ENCODE assay signal across 1 cellular context in genomic region chr20:46650575-46651090, GRCh38.
A peak's percentile ranks its signal among the peaks of the same experiment; 100 is the strongest.
TF ChIP-seq lines count a peak whose summit lies in the region.

No MANE protein-coding gene starts in this region.

TF ChIP-seq in HepG2, 621 proteins besides CTCF, POLR2A, EP300 and RAD21 (continued from another document and continues in another):
- TF ChIP-seq NR2F6 (IDR thresholded peaks at IDR 0.05) (no peak), NR2F6 (CRISPR knock-in tag; IDR thresholded peaks at IDR 0.05) (no peak), CENPT (CRISPR knock-in tag; IDR thresholded peaks at IDR 0.05; ENCODE audit: low read depth) (no peak), ZBTB7A (CRISPR knock-in tag; IDR thresholded peaks at IDR 0.05) (no peak), MLLT10 (CRISPR knock-in tag; IDR thresholded peaks at IDR 0.05) (no peak), ZNF136 (CRISPR knock-in tag; IDR thresholded peaks at IDR 0.05; ENCODE audit: low read depth) (no peak), ZKSCAN1 (IDR thresholded peaks at IDR 0.05; ENCODE audit: low read length) (no peak), CERS6 (CRISPR knock-in tag; IDR thresholded peaks at IDR 0.05) (no peak), AHR (CRISPR knock-in tag; IDR thresholded peaks at IDR 0.05) (no peak), KDM1A (CRISPR knock-in tag; IDR thresholded peaks at IDR 0.05) (peak; percentile 95), STAT5B (CRISPR knock-in tag; IDR thresholded peaks at IDR 0.05) (no peak), ELF1 (CRISPR knock-in tag; IDR thresholded peaks at IDR 0.05) (no peak), REPIN1 (CRISPR knock-in tag; IDR thresholded peaks at IDR 0.05; ENCODE audit: borderline replicate concordance, low read depth) (no peak), EED (CRISPR knock-in tag; IDR thresholded peaks at IDR 0.05) (no peak), ZNF839 (CRISPR knock-in tag; IDR thresholded peaks at IDR 0.05; ENCODE audit: borderline replicate concordance) (no peak), MIER3 (CRISPR knock-in tag; IDR thresholded peaks at IDR 0.05; ENCODE audit: borderline replicate concordance) (no peak), ZNF724P (CRISPR knock-in tag; IDR thresholded peaks at IDR 0.05; ENCODE audit: borderline replicate concordance) (no peak), ZNF564 (CRISPR knock-in tag; IDR thresholded peaks at IDR 0.05) (no peak), RBM39 (IDR thresholded peaks at IDR 0.05; ENCODE audit: low read depth, low read length, poor library complexity, severe bottlenecking) (no peak), ASH2L (IDR thresholded peaks at IDR 0.05; ENCODE audit: insufficient read length, low read depth, low read length) (no peak), U2AF1 (optimal IDR thresholded peaks at IDR 0.05; ENCODE audit: low read depth, low read length) (no peak), ZNF747 (CRISPR knock-in tag; IDR thresholded peaks at IDR 0.05; ENCODE audit: borderline replicate concordance) (no peak), ZBTB14 (CRISPR knock-in tag; IDR thresholded peaks at IDR 0.05) (no peak), FOXP1 (IDR thresholded peaks at IDR 0.05) (no peak), FOXP1 (CRISPR knock-in tag; IDR thresholded peaks at IDR 0.05) (no peak), ZBTB2 (CRISPR knock-in tag; IDR thresholded peaks at IDR 0.05; ENCODE audit: low read depth) (no peak), PRDM4 (CRISPR knock-in tag; IDR thresholded peaks at IDR 0.05; ENCODE audit: borderline replicate concordance) (no peak), NR1H2 (CRISPR knock-in tag; IDR thresholded peaks at IDR 0.05; ENCODE audit: borderline replicate concordance, low read depth) (no peak), TRIM24 (CRISPR knock-in tag; IDR thresholded peaks at IDR 0.05) (no peak), SP5 (CRISPR knock-in tag; IDR thresholded peaks at IDR 0.05; ENCODE audit: borderline replicate concordance, low read depth) (no peak), ZNF138 (CRISPR knock-in tag; IDR thresholded peaks at IDR 0.05; ENCODE audit: low read depth) (no peak), TCF7 (IDR thresholded peaks at IDR 0.05; ENCODE audit: low read depth) (no peak), ATAD3A (CRISPR knock-in tag; IDR thresholded peaks at IDR 0.05) (no peak), NFIC (IDR thresholded peaks at IDR 0.05; ENCODE audit: low read length) (no peak), KLF6 (CRISPR knock-in tag; IDR thresholded peaks at IDR 0.05) (no peak), PTBP1 (IDR thresholded peaks at IDR 0.05; ENCODE audit: low read depth, low read length, poor library complexity, severe bottlenecking) (no peak), ZNF552 (CRISPR knock-in tag; IDR thresholded peaks at IDR 0.05; ENCODE audit: borderline replicate concordance) (no peak; the same call in 1 of the 2 replicates), ZNF644 (CRISPR knock-in tag; IDR thresholded peaks at IDR 0.05; ENCODE audit: low read depth) (no peak), MTA1 (CRISPR knock-in tag; IDR thresholded peaks at IDR 0.05; ENCODE audit: borderline replicate concordance) (no peak), ZNF326 (CRISPR knock-in tag; IDR thresholded peaks at IDR 0.05; ENCODE audit: borderline replicate concordance) (no peak)
- TF ChIP-seq, protein P1, sequence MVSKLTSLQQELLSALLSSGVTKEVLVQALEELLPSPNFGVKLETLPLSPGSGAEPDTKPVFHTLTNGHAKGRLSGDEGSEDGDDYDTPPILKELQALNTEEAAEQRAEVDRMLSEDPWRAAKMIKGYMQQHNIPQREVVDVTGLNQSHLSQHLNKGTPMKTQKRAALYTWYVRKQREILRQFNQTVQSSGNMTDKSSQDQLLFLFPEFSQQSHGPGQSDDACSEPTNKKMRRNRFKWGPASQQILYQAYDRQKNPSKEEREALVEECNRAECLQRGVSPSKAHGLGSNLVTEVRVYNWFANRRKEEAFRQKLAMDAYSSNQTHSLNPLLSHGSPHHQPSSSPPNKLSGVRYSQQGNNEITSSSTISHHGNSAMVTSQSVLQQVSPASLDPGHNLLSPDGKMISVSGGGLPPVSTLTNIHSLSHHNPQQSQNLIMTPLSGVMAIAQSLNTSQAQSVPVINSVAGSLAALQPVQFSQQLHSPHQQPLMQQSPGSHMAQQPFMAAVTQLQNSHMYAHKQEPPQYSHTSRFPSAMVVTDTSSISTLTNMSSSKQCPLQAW (CRISPR knock-in tag; IDR thresholded peaks at IDR 0.05): peak; percentile 61; the same call in 1 of the 2 replicates
- TF ChIP-seq, protein P2, sequence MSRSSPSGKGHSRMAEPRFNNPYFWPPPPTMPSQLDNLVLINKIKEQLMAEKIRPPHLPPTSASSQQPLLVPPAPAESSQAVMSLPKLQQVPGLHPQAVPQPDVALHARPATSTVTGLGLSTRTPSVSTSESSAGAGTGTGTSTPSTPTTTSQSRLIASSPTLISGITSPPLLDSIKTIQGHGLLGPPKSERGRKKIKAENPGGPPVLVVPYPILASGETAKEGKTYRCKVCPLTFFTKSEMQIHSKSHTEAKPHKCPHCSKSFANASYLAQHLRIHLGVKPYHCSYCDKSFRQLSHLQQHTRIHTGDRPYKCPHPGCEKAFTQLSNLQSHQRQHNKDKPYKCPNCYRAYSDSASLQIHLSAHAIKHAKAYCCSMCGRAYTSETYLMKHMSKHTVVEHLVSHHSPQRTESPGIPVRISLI (CRISPR knock-in tag; IDR thresholded peaks at IDR 0.05; ENCODE audit: borderline replicate concordance): no peak
- TF ChIP-seq, protein P3, sequence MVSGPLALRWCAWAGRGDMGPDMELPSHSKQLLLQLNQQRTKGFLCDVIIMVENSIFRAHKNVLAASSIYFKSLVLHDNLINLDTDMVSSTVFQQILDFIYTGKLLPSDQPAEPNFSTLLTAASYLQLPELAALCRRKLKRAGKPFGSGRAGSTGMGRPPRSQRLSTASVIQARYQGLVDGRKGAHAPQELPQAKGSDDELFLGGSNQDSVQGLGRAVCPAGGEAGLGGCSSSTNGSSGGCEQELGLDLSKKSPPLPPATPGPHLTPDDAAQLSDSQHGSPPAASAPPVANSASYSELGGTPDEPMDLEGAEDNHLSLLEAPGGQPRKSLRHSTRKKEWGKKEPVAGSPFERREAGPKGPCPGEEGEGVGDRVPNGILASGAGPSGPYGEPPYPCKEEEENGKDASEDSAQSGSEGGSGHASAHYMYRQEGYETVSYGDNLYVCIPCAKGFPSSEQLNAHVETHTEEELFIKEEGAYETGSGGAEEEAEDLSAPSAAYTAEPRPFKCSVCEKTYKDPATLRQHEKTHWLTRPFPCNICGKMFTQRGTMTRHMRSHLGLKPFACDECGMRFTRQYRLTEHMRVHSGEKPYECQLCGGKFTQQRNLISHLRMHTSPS (CRISPR knock-in tag; IDR thresholded peaks at IDR 0.05; ENCODE audit: low read depth): no peak
- TF ChIP-seq, protein P4, sequence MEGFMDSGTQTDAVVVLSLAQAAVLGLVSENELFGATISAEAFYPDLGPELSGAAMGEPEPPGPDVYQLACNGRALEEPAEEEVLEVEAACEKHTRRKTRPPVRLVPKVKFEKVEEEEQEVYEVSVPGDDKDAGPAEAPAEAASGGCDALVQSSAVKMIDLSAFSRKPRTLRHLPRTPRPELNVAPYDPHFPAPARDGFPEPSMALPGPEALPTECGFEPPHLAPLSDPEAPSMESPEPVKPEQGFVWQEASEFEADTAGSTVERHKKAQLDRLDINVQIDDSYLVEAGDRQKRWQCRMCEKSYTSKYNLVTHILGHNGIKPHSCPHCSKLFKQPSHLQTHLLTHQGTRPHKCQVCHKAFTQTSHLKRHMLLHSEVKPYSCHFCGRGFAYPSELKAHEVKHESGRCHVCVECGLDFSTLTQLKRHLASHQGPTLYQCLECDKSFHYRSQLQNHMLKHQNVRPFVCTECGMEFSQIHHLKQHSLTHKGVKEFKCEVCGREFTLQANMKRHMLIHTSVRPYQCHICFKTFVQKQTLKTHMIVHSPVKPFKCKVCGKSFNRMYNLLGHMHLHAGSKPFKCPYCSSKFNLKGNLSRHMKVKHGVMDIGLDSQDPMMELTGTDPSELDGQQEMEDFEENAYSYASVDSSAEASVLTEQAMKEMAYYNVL (CRISPR knock-in tag; IDR thresholded peaks at IDR 0.05; ENCODE audit: borderline replicate concordance): peak; percentile 12
- TF ChIP-seq, protein P5, sequence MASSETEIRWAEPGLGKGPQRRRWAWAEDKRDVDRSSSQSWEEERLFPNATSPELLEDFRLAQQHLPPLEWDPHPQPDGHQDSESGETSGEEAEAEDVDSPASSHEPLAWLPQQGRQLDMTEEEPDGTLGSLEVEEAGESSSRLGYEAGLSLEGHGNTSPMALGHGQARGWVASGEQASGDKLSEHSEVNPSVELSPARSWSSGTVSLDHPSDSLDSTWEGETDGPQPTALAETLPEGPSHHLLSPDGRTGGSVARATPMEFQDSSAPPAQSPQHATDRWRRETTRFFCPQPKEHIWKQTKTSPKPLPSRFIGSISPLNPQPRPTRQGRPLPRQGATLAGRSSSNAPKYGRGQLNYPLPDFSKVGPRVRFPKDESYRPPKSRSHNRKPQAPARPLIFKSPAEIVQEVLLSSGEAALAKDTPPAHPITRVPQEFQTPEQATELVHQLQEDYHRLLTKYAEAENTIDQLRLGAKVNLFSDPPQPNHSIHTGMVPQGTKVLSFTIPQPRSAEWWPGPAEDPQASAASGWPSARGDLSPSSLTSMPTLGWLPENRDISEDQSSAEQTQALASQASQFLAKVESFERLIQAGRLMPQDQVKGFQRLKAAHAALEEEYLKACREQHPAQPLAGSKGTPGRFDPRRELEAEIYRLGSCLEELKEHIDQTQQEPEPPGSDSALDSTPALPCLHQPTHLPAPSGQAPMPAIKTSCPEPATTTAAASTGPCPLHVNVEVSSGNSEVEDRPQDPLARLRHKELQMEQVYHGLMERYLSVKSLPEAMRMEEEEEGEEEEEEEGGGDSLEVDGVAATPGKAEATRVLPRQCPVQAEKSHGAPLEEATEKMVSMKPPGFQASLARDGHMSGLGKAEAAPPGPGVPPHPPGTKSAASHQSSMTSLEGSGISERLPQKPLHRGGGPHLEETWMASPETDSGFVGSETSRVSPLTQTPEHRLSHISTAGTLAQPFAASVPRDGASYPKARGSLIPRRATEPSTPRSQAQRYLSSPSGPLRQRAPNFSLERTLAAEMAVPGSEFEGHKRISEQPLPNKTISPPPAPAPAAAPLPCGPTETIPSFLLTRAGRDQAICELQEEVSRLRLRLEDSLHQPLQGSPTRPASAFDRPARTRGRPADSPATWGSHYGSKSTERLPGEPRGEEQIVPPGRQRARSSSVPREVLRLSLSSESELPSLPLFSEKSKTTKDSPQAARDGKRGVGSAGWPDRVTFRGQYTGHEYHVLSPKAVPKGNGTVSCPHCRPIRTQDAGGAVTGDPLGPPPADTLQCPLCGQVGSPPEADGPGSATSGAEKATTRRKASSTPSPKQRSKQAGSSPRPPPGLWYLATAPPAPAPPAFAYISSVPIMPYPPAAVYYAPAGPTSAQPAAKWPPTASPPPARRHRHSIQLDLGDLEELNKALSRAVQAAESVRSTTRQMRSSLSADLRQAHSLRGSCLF (CRISPR knock-in tag; IDR thresholded peaks at IDR 0.05; ENCODE audit: borderline replicate concordance): no peak; the same call in 1 of the 2 replicates
